ENCODE assay signal across 19 cellular contexts in the genomic region with DNA sequence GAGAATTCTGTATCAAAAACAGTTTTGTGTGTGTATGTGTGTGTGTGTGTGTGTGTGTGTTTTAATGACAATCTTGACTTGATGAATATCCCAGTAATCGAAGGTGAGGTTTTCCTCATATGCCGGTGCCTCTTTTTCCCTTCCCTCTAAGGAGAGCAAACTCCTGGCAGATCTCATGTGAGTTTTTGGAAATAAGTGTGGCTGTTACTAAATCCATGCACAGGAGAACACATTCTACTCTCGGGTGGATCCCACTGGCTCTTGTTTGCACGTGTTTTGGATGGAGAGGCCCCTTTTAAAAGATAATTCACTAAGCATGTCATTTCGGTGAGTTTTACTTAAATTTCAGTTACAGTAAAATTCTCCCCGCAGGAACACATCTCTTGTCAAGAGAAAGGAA. TPM values are rescaled to one million over a fixed set of nuclear protein-coding genes. Genes with fewer than 3 reads are reported as not detected.
"Had no signal": no experiment of that assay in that cellular context is flagged by ENCODE, and none has a peak within 500 bp of the region (broad histone marks: within the 10 kb centered on the region; RNA-seq: fewer than 3 reads in every experiment).

No MANE protein-coding gene starts in this region.

- H3K27ac ChIP-seq: VCaP had no signal

- H3K27ac Mint-ChIP-seq: activated CD8-positive, alpha-beta T cell treated with anti-CD3 and anti-CD28 coated beads, Interleukin-2, amount 10 ng/mL, durations not matched to agents 7 days and 5 days; activated naive CD8-positive, alpha-beta T cell treated with anti-CD3 and anti-CD28 coated beads, Interleukin-2, amount 10 ng/mL, durations not matched to agents 7 days and 5 days; T-helper 17 cell had no signal

- DNase-seq: activated CD4-positive, alpha-beta T cell treated with anti-CD3 and anti-CD28 coated beads for 4 hours; activated CD8-positive, alpha-beta memory T cell treated with anti-CD3 and anti-CD28 coated beads, Interleukin-2, amount 50 U/mL, for 48 hours; activated CD8-positive, alpha-beta T cell treated with anti-CD3 and anti-CD28 coated beads, Interleukin-2, amount 10 ng/mL, durations not matched to agents 7 days and 5 days; activated naive CD4-positive, alpha-beta T cell treated with anti-CD3 and anti-CD28 coated beads, Interleukin-2, amount 50 U/mL, for 16 hours; activated naive CD8-positive, alpha-beta T cell treated with anti-CD3 and anti-CD28 coated beads, Interleukin-2, amount 10 ng/mL, durations not matched to agents 7 days and 5 days; activated T-cell treated with anti-CD3 and anti-CD28 coated beads, Interleukin-2, amount 50 U/mL, for 1 hour; aorta; Kasumi-1; KBM-7; NCI-H1048; NCI-H146; NCI-H187 treated with DMSO at 0.1 percent for 48 hours; NCI-H2081 treated with DMSO at 0.1 percent for 48 hours; NCI-H524; SHP77; T-helper 17 cell; T1000 had no signal

- H3K4me1 Mint-ChIP-seq: activated naive CD8-positive, alpha-beta T cell treated with anti-CD3 and anti-CD28 coated beads, Interleukin-2, amount 10 ng/mL, durations not matched to agents 7 days and 5 days had no signal

- H3K36me3 Mint-ChIP-seq: activated naive CD8-positive, alpha-beta T cell treated with anti-CD3 and anti-CD28 coated beads, Interleukin-2, amount 10 ng/mL, durations not matched to agents 7 days and 5 days had no signal

- H3K4me3 Mint-ChIP-seq: activated CD8-positive, alpha-beta T cell treated with anti-CD3 and anti-CD28 coated beads, Interleukin-2, amount 10 ng/mL, durations not matched to agents 7 days and 5 days; activated naive CD8-positive, alpha-beta T cell treated with anti-CD3 and anti-CD28 coated beads, Interleukin-2, amount 10 ng/mL, durations not matched to agents 7 days and 5 days; T-helper 17 cell had no signal

- H3K9me3 Mint-ChIP-seq: activated naive CD8-positive, alpha-beta T cell treated with anti-CD3 and anti-CD28 coated beads, Interleukin-2, amount 10 ng/mL, durations not matched to agents 7 days and 5 days had no signal

- ATAC-seq: activated CD8-positive, alpha-beta T cell treated with anti-CD3 and anti-CD28 coated beads, Interleukin-2, amount 10 ng/mL, durations not matched to agents 7 days and 5 days; T-helper 17 cell had no signal

RNA-seq across cellular contexts. Expression of a gene that starts 42.3 kb away (rescaled TPM):
- total RNA-seq: M059J had no signal
